ENCODE assay signal across 12 cellular contexts in genomic region chr20:17878912-17879602, GRCh38.
A peak's percentile ranks its signal among the peaks of the same experiment; 100 is the strongest.
DNase-seq lines count a peak whose midpoint lies in the region; ATAC-seq and TF ChIP-seq lines count a peak whose summit lies in the region.
"Had no signal": no experiment of that assay in that cellular context is flagged by ENCODE, and none has a peak within 500 bp of the region (broad histone marks: within the 10 kb centered on the region; RNA-seq: fewer than 3 reads in every experiment).

No MANE protein-coding gene starts in this region.

- H3K27me3 ChIP-seq in GM23338 (ENCODE audit: insufficient read depth), result no peaks in the 10 kb centered on the region
- H3K27me3 ChIP-seq: esophagus muscularis mucosa had no signal

- ATAC-seq in GM23338, result no peak
- peak; percentile 76 for ATAC-seq in activated CD8-positive, alpha-beta T cell treated with anti-CD3 and anti-CD28 coated beads for 36 hours
- peak; percentile 70 for ATAC-seq in stimulated activated naive CD8-positive, alpha-beta T cell treated with anti-CD3 and anti-CD28 coated beads, Interleukin-15, Interleukin-2, amounts not matched to agents 100 U/mL and 50 U/mL, for 24 hours
- ATAC-seq: PC-3 had no signal

- H3F3A ChIP-seq in GM23338 (replicated peaks; ENCODE audit: low read depth), result no peaks in the 10 kb centered on the region

- H3K36me3 Mint-ChIP-seq in activated T-cell treated with anti-CD3 and anti-CD28 coated beads, Interleukin-2, amount 50 U/mL, for 24 hours (ENCODE audit: low read depth), result no peaks in the 10 kb centered on the region
- H3K36me3 Mint-ChIP-seq in GM23338 (ENCODE audit: low read depth), result no peaks in the 10 kb centered on the region; the same call in 2 of the 3 replicates
- no peaks in the 10 kb centered on the region for H3K36me3 Mint-ChIP-seq in activated CD8-positive, alpha-beta T cell treated with anti-CD3 and anti-CD28 coated beads for 36 hours (ENCODE audit: low read depth)

- H3K36me3 ChIP-seq in GM23338 (ENCODE audit: insufficient read depth), result no peaks in the 10 kb centered on the region
- H3K36me3 ChIP-seq: esophagus muscularis mucosa had no signal

- H3K9me2 ChIP-seq in GM23338 (ENCODE audit: insufficient read depth), result no peaks in the 10 kb centered on the region

- POLR2A ChIA-PET in activated CD8-positive, alpha-beta T cell treated with anti-CD3 and anti-CD28 coated beads for 36 hours (lab: Charles Lee), result interaction anchor here (1.9 kb wide), 1 partner anchor 16 kb away, joined by 4 read pairs; no protein-coding TSS in a partner anchor

- no peaks in the 10 kb centered on the region for H3K9me3 Mint-ChIP-seq in activated T-cell treated with anti-CD3 and anti-CD28 coated beads, Interleukin-2, amount 50 U/mL, for 24 hours
- no peaks in the 10 kb centered on the region for H3K9me3 Mint-ChIP-seq in GM23338
- H3K9me3 Mint-ChIP-seq in activated CD8-positive, alpha-beta T cell treated with anti-CD3 and anti-CD28 coated beads for 36 hours, result no peaks in the 10 kb centered on the region

- H3K79me2 ChIP-seq in GM23338 (replicated peaks; ENCODE audit: insufficient read depth), result no peaks in the 10 kb centered on the region

- DNase-seq in activated T-cell treated with anti-CD3 and anti-CD28 coated beads, Interleukin-2, amount 50 U/mL, for 24 hours, result no peak
- DNase-seq in activated T-cell treated with anti-CD3 and anti-CD28 coated beads, Interleukin-2, amount 50 U/mL, for 1 hour, result no peak
- no peak for DNase-seq in GM23338 (ENCODE audit: low spot score)
- peak; percentile 83 for DNase-seq in activated CD8-positive, alpha-beta T cell treated with anti-CD3 and anti-CD28 coated beads for 36 hours
- peak; percentile 62 for DNase-seq in stimulated activated naive CD8-positive, alpha-beta T cell treated with anti-CD3 and anti-CD28 coated beads, Interleukin-15, Interleukin-2, amounts not matched to agents 100 U/mL and 50 U/mL, for 24 hours
- no peak for DNase-seq in GOT3 (lab: John Stamatoyannopoulos, UW)
- DNase-seq in effector CD4-positive, alpha-beta T cell, result no peak
- no peak for DNase-seq in KG1 (lab: John Stamatoyannopoulos, UW)
- DNase-seq: NCI-H2029, PC-3 had no signal

- peaks cover 15% of the 10 kb centered on the region for H3K4me1 Mint-ChIP-seq in activated T-cell treated with anti-CD3 and anti-CD28 coated beads, Interleukin-2, amount 50 U/mL, for 24 hours (ENCODE audit: low read depth)
- peaks cover 43% of the 10 kb centered on the region for H3K4me1 Mint-ChIP-seq in GM23338
- H3K4me1 Mint-ChIP-seq in activated CD8-positive, alpha-beta T cell treated with anti-CD3 and anti-CD28 coated beads for 36 hours (ENCODE audit: low read depth), result peaks cover 20% of the 10 kb centered on the region

- CTCF ChIA-PET in activated CD8-positive, alpha-beta T cell treated with anti-CD3 and anti-CD28 coated beads for 36 hours (lab: Charles Lee), result interaction anchor here (1.0 to 1.8 kb wide), 3 partner anchors 104 to 199 kb away, joined by 3 to 6 read pairs (median 3); partner anchors contain the start of gene RRBP1

- H3K27ac ChIP-seq in GM23338 (ENCODE audit: low read depth), result no peak overlapping the region
- H3K27ac ChIP-seq: esophagus muscularis mucosa had no signal

- H3K27me3 Mint-ChIP-seq in activated T-cell treated with anti-CD3 and anti-CD28 coated beads, Interleukin-2, amount 50 U/mL, for 24 hours, result peaks cover 4% of the 10 kb centered on the region
- peaks cover 4% of the 10 kb centered on the region for H3K27me3 Mint-ChIP-seq in GM23338 (ENCODE audit: insufficient read depth, low read depth, poor library complexity)
- H3K27me3 Mint-ChIP-seq in activated CD8-positive, alpha-beta T cell treated with anti-CD3 and anti-CD28 coated beads for 36 hours, result peaks cover 12% of the 10 kb centered on the region

- intact Hi-C loops in activated CD8-positive, alpha-beta T cell treated with anti-CD3 and anti-CD28 coated beads for 36 hours (cut with micrococcal nuclease), result no loop called here

- peak overlapping the region; percentile 15 for H3K27ac Mint-ChIP-seq in activated T-cell treated with anti-CD3 and anti-CD28 coated beads, Interleukin-2, amount 50 U/mL, for 24 hours
- H3K27ac Mint-ChIP-seq in GM23338, result no peak overlapping the region
- H3K27ac Mint-ChIP-seq in activated CD8-positive, alpha-beta T cell treated with anti-CD3 and anti-CD28 coated beads for 36 hours, result peak overlapping the region; percentile 84
- H3K27ac Mint-ChIP-seq: progenitor cell of endocrine pancreas had no signal

- peaks cover 22% of the 10 kb centered on the region for H3K4me1 ChIP-seq in GM23338 (ENCODE audit: insufficient read depth)

- no peak overlapping the region for H3K4me3 ChIP-seq in GM23338
- H3K4me3 ChIP-seq: esophagus muscularis mucosa had no signal

- no peak overlapping the region for H2AFZ ChIP-seq in GM23338

- 0 out of 4 replicates have a peak, but pooled peaks have one; percentile 5 to 15 for TF ChIP-seq CTCF in GM23338 (conservative IDR thresholded peaks at IDR 0.05; ENCODE audit: low read depth in 2 of 2)
- TF ChIP-seq CTCF in activated CD8-positive, alpha-beta T cell treated with anti-CD3 and anti-CD28 coated beads for 36 hours (IDR thresholded peaks at IDR 0.05), result peak; percentile 58

- H3K4me2 ChIP-seq in GM23338, result no peak overlapping the region

- H3K4me3 Mint-ChIP-seq in activated T-cell treated with anti-CD3 and anti-CD28 coated beads, Interleukin-2, amount 50 U/mL, for 24 hours, result no peak overlapping the region
- no peak overlapping the region for H3K4me3 Mint-ChIP-seq in GM23338
- peak overlapping the region; percentile 1 for H3K4me3 Mint-ChIP-seq in activated CD8-positive, alpha-beta T cell treated with anti-CD3 and anti-CD28 coated beads for 36 hours

- H4K20me1 ChIP-seq in GM23338 (replicated peaks; ENCODE audit: insufficient read depth), result no peaks in the 10 kb centered on the region

TF ChIP-seq in GM23338, 12 proteins besides CTCF, POLR2A, EP300 and RAD21 (continues in another document):
- TF ChIP-seq REST (IDR thresholded peaks at IDR 0.05; ENCODE audit: unreplicated experiment) (no peak), ZNF331 (CRISPR knock-in tag; IDR thresholded peaks at IDR 0.05; ENCODE audit: low read depth) (no peak), JUNB (IDR thresholded peaks at IDR 0.05; ENCODE audit: unreplicated experiment) (no peak)

Comparison
In these comparisons a context has a peak if more than half of its experiments do, and no peak if none do; other contexts are left out.
1. DNase-seq: peak in activated CD8-positive, alpha-beta T cell treated with anti-CD3 and anti-CD28 coated beads for 36 hours (single experiment) and stimulated activated naive CD8-positive, alpha-beta T cell treated with anti-CD3 and anti-CD28 coated beads, Interleukin-15, Interleukin-2, amounts not matched to agents 100 U/mL and 50 U/mL, for 24 hours (single experiment); none in activated T-cell treated with anti-CD3 and anti-CD28 coated beads, Interleukin-2, amount 50 U/mL, for 24 hours (single experiment), activated T-cell treated with anti-CD3 and anti-CD28 coated beads, Interleukin-2, amount 50 U/mL, for 1 hour (single experiment), GM23338 (single experiment), GOT3 (single experiment), effector CD4-positive, alpha-beta T cell (single experiment) and KG1 (single experiment).